ENCODE assay signal across 8 cellular contexts in genomic region chr7:29878081-29878688, GRCh38.
A peak's percentile ranks its signal among the peaks of the same experiment; 100 is the strongest.
DNase-seq lines count a peak whose midpoint lies in the region; ATAC-seq and TF ChIP-seq lines count a peak whose summit lies in the region.

No MANE protein-coding gene starts in this region.

- H3K4me3 ChIP-seq in MM.1S (ENCODE audit: low read length) = no peak overlapping the region
- no peak overlapping the region for H3K4me3 ChIP-seq in upper lobe of left lung

- H3K4me2 ChIP-seq in MM.1S (ENCODE audit: low read depth, low read length) = no peak overlapping the region

- H3K9ac ChIP-seq in MM.1S (ENCODE audit: low read length) = no peak overlapping the region

- TF ChIP-seq CTCF in MM.1S (IDR thresholded peaks at IDR 0.05; ENCODE audit: low read length) (peak; percentile 70), upper lobe of left lung (IDR thresholded peaks at IDR 0.05) (peak in 5 of 6 experiments; percentile 12 to 60 (median 47))

- H3K27ac ChIP-seq in MM.1S (ENCODE audit: low read length) (no peak overlapping the region), upper lobe of left lung (no peak overlapping the region)

- peak; percentile 16 to 25 for DNase-seq in stimulated activated CD4-positive, alpha-beta T cell treated with anti-CD3 and anti-CD28 coated beads, Interleukin-2, amount 100 ng/mL, for 24 hours
- DNase-seq in stimulated activated CD4-positive, alpha-beta T cell treated with anti-CD3 and anti-CD28 coated beads, Interleukin-1b, Interleukin-23, amount 100 ng/mL, for 48 hours = no peak
- DNase-seq in MM.1S (peak; percentile 55), hepatic stellate cell (ENCODE audit: low spot score) (peak; percentile 60), upper lobe of left lung (no peak)
- peak; percentile 15 for DNase-seq in activated CD4-positive, alpha-beta T cell treated with anti-CD3 and anti-CD28 coated beads, Interleukin-2, amount 50 U/mL, for 1 hour

- no peak overlapping the region for H2AFZ ChIP-seq in MM.1S (ENCODE audit: low read length)

- 28 to 33% methylated on average over 5 of the region's 5 CpGs for WGBS in upper lobe of left lung, 2 donors

- TF ChIP-seq EP300 in upper lobe of left lung (IDR thresholded peaks at IDR 0.05) = no peak

- H3K79me2 ChIP-seq in MM.1S (ENCODE audit: low read length) = no peaks in the 10 kb centered on the region

- H3K36me3 ChIP-seq in MM.1S (replicated peaks; ENCODE audit: insufficient read depth, low read length) (no peaks in the 10 kb centered on the region), upper lobe of left lung (no peaks in the 10 kb centered on the region)

- no peaks in the 10 kb centered on the region; the same call in 1 of the 2 replicates for H3F3A ChIP-seq in MM.1S (ENCODE audit: insufficient read depth, low read length)

- H3K27me3 ChIP-seq in MM.1S (replicated peaks; ENCODE audit: insufficient read depth, low read length) (no peaks in the 10 kb centered on the region), upper lobe of left lung (peaks cover 0 to 4% (median 0%) of the 10 kb centered on the region in 4 donors)

- ATAC-seq in upper lobe of left lung (ENCODE audit: low FRiP score in 2 of 2) (no peak), HG02759 (IDR thresholded peaks at IDR 0.05; ENCODE audit: unreplicated experiment) (no peak), GM19463 (IDR thresholded peaks at IDR 0.05; ENCODE audit: unreplicated experiment) (no peak)

- H3K9me2 ChIP-seq in MM.1S (replicated peaks; ENCODE audit: insufficient read depth, low read length) = no peaks in the 10 kb centered on the region

- no peaks in the 10 kb centered on the region for H3K9me3 ChIP-seq in MM.1S (replicated peaks; ENCODE audit: insufficient read depth, low read length)
- H3K9me3 ChIP-seq in upper lobe of left lung = no peaks in the 10 kb centered on the region

- H4K20me1 ChIP-seq in MM.1S (ENCODE audit: insufficient read depth, low read length) = no peaks in the 10 kb centered on the region

- no peak for TF ChIP-seq POLR2A in upper lobe of left lung (IDR thresholded peaks at IDR 0.05)

- H3K4me1 ChIP-seq in MM.1S (ENCODE audit: low read length) = peaks cover 11% of the 10 kb centered on the region
- H3K4me1 ChIP-seq in upper lobe of left lung = peaks cover 0 to under 1% (median 0%) of the 10 kb centered on the region in 4 donors

Comparison
In these comparisons a context has a peak if more than half of its experiments do, and no peak if none do; other contexts are left out.
1. DNase-seq: peak in stimulated activated CD4-positive, alpha-beta T cell treated with anti-CD3 and anti-CD28 coated beads, Interleukin-2, amount 100 ng/mL, for 24 hours (2 of 2), MM.1S (single experiment), activated CD4-positive, alpha-beta T cell treated with anti-CD3 and anti-CD28 coated beads, Interleukin-2, amount 50 U/mL, for 1 hour (single experiment) and hepatic stellate cell (single experiment); none in stimulated activated CD4-positive, alpha-beta T cell treated with anti-CD3 and anti-CD28 coated beads, Interleukin-1b, Interleukin-23, amount 100 ng/mL, for 48 hours (single experiment) and upper lobe of left lung (0 of 2).